Comparison of ENCODE assay signal across 22 cellular contexts in the genomic region with DNA sequence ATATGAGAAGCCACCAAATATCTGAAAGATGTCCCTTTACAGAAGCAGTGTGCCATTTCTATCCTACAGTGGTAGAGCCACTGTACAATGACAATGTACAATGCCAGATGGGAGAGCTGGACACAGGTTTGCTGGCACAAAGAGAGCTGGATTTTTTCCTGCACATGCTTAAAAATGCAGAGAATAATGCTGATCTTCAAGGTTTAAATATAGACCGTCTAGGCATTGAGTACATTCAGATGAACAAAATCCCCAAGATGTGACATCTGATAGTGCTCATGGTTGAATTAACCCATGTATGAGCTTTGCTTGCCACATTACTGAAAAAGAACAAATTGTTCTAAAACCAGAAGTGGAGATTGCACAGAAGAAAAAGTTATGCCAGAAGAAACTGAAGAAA. TPM values are rescaled to one million over a fixed set of nuclear protein-coding genes. Genes with fewer than 3 reads are reported as not detected.
DNase-seq lines count a peak whose midpoint lies in the region; FAIRE-seq lines count a peak whose summit lies in the region.
"Had no signal": no experiment of that assay in that cellular context is flagged by ENCODE, and none has a peak within 500 bp of the region (broad histone marks: within the 10 kb centered on the region; RNA-seq: fewer than 3 reads in every experiment).

No MANE protein-coding gene starts in this region.

- no peak overlapping the region for H3K4ac ChIP-seq in mesendoderm (ENCODE audit: low read depth, low read length)

- WGBS in mesendoderm (ENCODE audit: extremely low coverage, insufficient coverage, low lambda C conversion rate), result no CpG with 5 or more reads among the region's 1 CpG

- no peak overlapping the region for H3K56ac ChIP-seq in mesendoderm (ENCODE audit: low read length)

- H3K27me3 ChIP-seq in mesendoderm (ENCODE audit: insufficient read depth, low read length, poor library complexity), result no peaks in the 10 kb centered on the region

- H2BK15ac ChIP-seq in mesendoderm (replicated peaks; ENCODE audit: low read depth), result no peak overlapping the region

- peak; percentile 52 for FAIRE-seq in urothelium cell line (lab: Jason Lieb, UNC)
- FAIRE-seq: GM12891, HTR-8/SVneo, K562 had no signal

- no peak overlapping the region for H4K8ac ChIP-seq in mesendoderm (ENCODE audit: low read depth, low read length)

- no peak overlapping the region for H3K23ac ChIP-seq in mesendoderm (ENCODE audit: low read length)

- H3K18ac ChIP-seq in mesendoderm (ENCODE audit: low read length), result peak overlapping the region; percentile 18

- H3K4me1 ChIP-seq in mesendoderm (ENCODE audit: control insufficient read depth, low read depth, low read length), result no peaks in the 10 kb centered on the region

- peaks cover 2% of the 10 kb centered on the region for H3K79me1 ChIP-seq in mesendoderm (ENCODE audit: low read length)

- H2AK5ac ChIP-seq in mesendoderm (ENCODE audit: low read length), result no peak overlapping the region

- DNase-seq in NCI-H69 (lab: John Stamatoyannopoulos, UW), result peak; percentile 35
- peak in 1 of 61 donors; percentile 27 for DNase-seq in caudate nucleus (lab: John Stamatoyannopoulos, UW)
- no peak for DNase-seq in mesendoderm
- no peak for DNase-seq in urothelium cell line (ENCODE audit: low spot score)
- DNase-seq in SHP77 (lab: John Stamatoyannopoulos, UW), result no peak
- no peak for DNase-seq in NCI-H2029 treated with DMSO at 0.1 percent for 48 hours (lab: John Stamatoyannopoulos, UW)
- DNase-seq in NCI-H1417 (lab: John Stamatoyannopoulos, UW), result no peak
- DNase-seq: CD4-positive, alpha-beta memory T cell; COR-L47; GDM1; Kasumi-1; NCI-H1105 treated with DMSO at 0.1 percent for 48 hours; NCI-H2081; NCI-H2227 treated with DMSO at 0.1 percent for 48 hours; NCI-H510A treated with DMSO at 0.1 percent for 48 hours; NCI-H82; NK-92 treated with Interleukin-12 subunit alpha and Interleukin-12 subunit beta, amount 100 ng/mL, for 24 hours; PC-9; T-cell had no signal

- H2BK120ac ChIP-seq in mesendoderm (ENCODE audit: low read depth, low read length), result no peak overlapping the region

- H4K5ac ChIP-seq in mesendoderm (ENCODE audit: low read length), result no peak overlapping the region

- no peak overlapping the region for H3K4me3 ChIP-seq in mesendoderm (ENCODE audit: low read length)
- H3K4me3 ChIP-seq: K562, PC-9 had no signal

- H3K9ac ChIP-seq in mesendoderm (ENCODE audit: low read length), result no peak overlapping the region

- H3K27ac ChIP-seq in caudate nucleus (ENCODE audit: low read depth, low read length) (peak overlapping the region; percentile 12), mesendoderm (ENCODE audit: low read depth, low read length) (no peak overlapping the region)
- H3K27ac ChIP-seq: PC-9 had no signal

- H2BK5ac ChIP-seq in mesendoderm (ENCODE audit: low read length), result no peak overlapping the region

- peaks cover 6% of the 10 kb centered on the region for H3K79me2 ChIP-seq in mesendoderm (ENCODE audit: control insufficient read depth, insufficient read depth, low read length)

- H3K36me3 ChIP-seq in mesendoderm (ENCODE audit: control insufficient read depth, insufficient read depth, low read length), result no peaks in the 10 kb centered on the region

- no peak overlapping the region for H3K4me2 ChIP-seq in mesendoderm (ENCODE audit: low read length)
- H3K4me2 ChIP-seq: PC-9 had no signal

RNA-seq across cellular contexts. Expression of gene ADGRL3, which starts 11.7 kb away (rescaled TPM):
- polyA plus RNA-seq in mesendoderm (2013, experiment 1 of 2), result 7.1 TPM
- polyA plus RNA-seq in mesendoderm (2013, experiment 2 of 2), result 7.2 TPM
- polyA plus RNA-seq: CD4-positive, alpha-beta memory T cell had no signal
